12 cellular contexts compared by ENCODE assay signal in the genomic region with DNA sequence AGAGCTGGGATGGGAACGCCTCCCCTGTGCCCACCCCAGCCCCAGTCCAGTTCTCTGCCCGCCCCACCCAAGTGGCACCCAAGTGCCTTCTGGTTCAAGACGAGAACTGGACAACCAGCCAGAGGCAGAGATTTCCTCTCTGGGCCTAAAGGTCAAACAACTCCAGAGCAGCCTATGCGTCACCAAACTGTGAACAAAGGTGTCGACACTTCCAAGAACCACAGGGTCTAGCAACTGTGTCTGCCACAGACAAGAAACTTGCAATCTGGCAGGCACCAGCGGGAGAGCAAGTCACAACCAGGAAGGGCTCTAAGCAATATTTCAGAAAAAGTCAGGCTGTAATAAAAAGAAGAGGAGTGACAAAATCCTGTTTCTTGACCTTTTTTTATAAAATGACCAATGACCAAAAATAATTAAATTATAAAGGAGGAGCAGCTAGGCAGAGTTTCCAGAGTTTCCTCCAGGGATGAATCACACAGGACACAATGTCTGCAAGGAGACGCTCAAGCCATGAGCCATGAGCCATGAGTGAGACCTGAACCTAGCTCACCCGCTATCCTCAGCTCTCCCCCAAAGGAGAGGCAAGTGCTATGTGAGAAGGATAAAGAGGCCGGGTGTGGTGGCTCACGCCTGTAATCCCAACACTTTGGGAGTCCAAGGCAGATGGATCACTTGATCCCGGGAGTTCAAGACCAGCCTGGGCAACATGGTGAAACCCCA. TPM values are rescaled to one million over a fixed set of nuclear protein-coding genes. Genes with fewer than 3 reads are reported as not detected.
DNase-seq lines count a peak whose midpoint lies in the region; ATAC-seq and TF ChIP-seq lines count a peak whose summit lies in the region.
"Had no signal": no experiment of that assay in that cellular context is flagged by ENCODE, and none has a peak within 500 bp of the region (broad histone marks: within the 10 kb centered on the region; RNA-seq: fewer than 3 reads in every experiment).

No MANE protein-coding gene starts in this region.

- peaks cover 3 to 5% of the 10 kb centered on the region in 2 experiments for H3K4me1 ChIP-seq in trophoblast cell (ENCODE audit: control insufficient read depth in 1 of 2, insufficient read depth in 2 of 2, low read length in 2 of 2)

- no peak overlapping the region for H3K27ac ChIP-seq in trophoblast cell (ENCODE audit: low read depth, low read length)
- H3K27ac ChIP-seq: C4-2B had no signal

- no peak overlapping the region for H3K9ac ChIP-seq in trophoblast cell (ENCODE audit: low read length)

- H3K4me3 ChIP-seq in fibroblast of mammary gland (ENCODE audit: control insufficient read depth, low read depth, low read length): no peak overlapping the region
- no peak overlapping the region for H3K4me3 ChIP-seq in trophoblast cell (ENCODE audit: low read depth, low read length)

- H4K91ac ChIP-seq in trophoblast cell (ENCODE audit: low read depth, low read length): no peak overlapping the region

- ATAC-seq in HG02763 (IDR thresholded peaks at IDR 0.05; ENCODE audit: unreplicated experiment) (no peak), GM18517 (IDR thresholded peaks at IDR 0.05; ENCODE audit: unreplicated experiment) (no peak)

- no peak overlapping the region for H3K18ac ChIP-seq in trophoblast cell (ENCODE audit: low read length)

- DNase-seq in AG20443 (ENCODE audit: low spot score): peak; percentile 75
- peak; percentile 38 for DNase-seq in RKO (ENCODE audit: low spot score)
- peak; percentile 90 for DNase-seq in fibroblast of mammary gland (ENCODE audit: low read depth)
- DNase-seq in trophoblast cell: peak; percentile 33 to 39
- no peak for DNase-seq in activated CD8-positive, alpha-beta memory T cell treated with anti-CD3 and anti-CD28 coated beads, Interleukin-2, amount 50 U/mL, for 48 hours
- DNase-seq in iPS-NIHi7 (ENCODE audit: extremely low spot score): no peak
- DNase-seq: GDM1, NCI-H1048, NCI-H446 treated with DMSO at 0.1 percent for 48 hours had no signal

- H3K23ac ChIP-seq in trophoblast cell (ENCODE audit: low read length): no peak overlapping the region

- no peak overlapping the region for H4K8ac ChIP-seq in trophoblast cell (ENCODE audit: low read depth, low read length)

- WGBS in trophoblast cell (ENCODE audit: extremely low coverage, insufficient coverage, insufficient read length): no CpG with 5 or more reads among the region's 11 CpGs

- no peak overlapping the region for H2AK5ac ChIP-seq in trophoblast cell (ENCODE audit: low read length)

- peaks cover 34% of the 10 kb centered on the region in 2 experiments for H3K36me3 ChIP-seq in trophoblast cell (ENCODE audit: control insufficient read depth in 1 of 2, insufficient read depth in 2 of 2, low read length in 2 of 2)

- H2BK120ac ChIP-seq in trophoblast cell (ENCODE audit: insufficient read depth, low read length, poor library complexity): no peak overlapping the region

- no peak overlapping the region for H3K4ac ChIP-seq in trophoblast cell (ENCODE audit: low read depth, low read length)

- H4K12ac ChIP-seq in trophoblast cell (ENCODE audit: low read depth, low read length): no peak overlapping the region

- no peak overlapping the region for H2AFZ ChIP-seq in trophoblast cell (ENCODE audit: insufficient read depth, low read length, poor library complexity)

- H3K9me3 ChIP-seq in trophoblast cell (ENCODE audit: insufficient read depth, low read depth, low read length): no peaks in the 10 kb centered on the region

- no peaks in the 10 kb centered on the region for H3K27me3 ChIP-seq in trophoblast cell (ENCODE audit: insufficient read depth, low read length)

- no peaks in the 10 kb centered on the region for H3K79me2 ChIP-seq in trophoblast cell (ENCODE audit: control insufficient read depth, insufficient read depth, low read length, poor library complexity)

- no peak overlapping the region for H2BK12ac ChIP-seq in trophoblast cell (ENCODE audit: low read length)

- no peaks in the 10 kb centered on the region for H3K79me1 ChIP-seq in trophoblast cell (ENCODE audit: low read length)

- H2BK5ac ChIP-seq in trophoblast cell (ENCODE audit: low read depth, low read length, poor library complexity): no peak overlapping the region

- no peak for TF ChIP-seq CTCF in fibroblast of mammary gland (conservative IDR thresholded peaks at IDR 0.05; ENCODE audit: control insufficient read depth, insufficient read depth, low read depth, low read length)

- H3K4me2 ChIP-seq in trophoblast cell (ENCODE audit: low read length): no peak overlapping the region

- H3K14ac ChIP-seq in trophoblast cell (ENCODE audit: low read length): no peak overlapping the region

RNA-seq across cellular contexts. Expression of gene EDEM2, which starts 11.1 kb away (rescaled TPM):
- 34.7 and 35.9 TPM in 2 replicates for polyA plus RNA-seq in trophoblast cell (2013)

RNA-seq across cellular contexts. Expression of gene PROCR, which starts 35.8 kb away (rescaled TPM):
- 17.1 and 18.6 TPM in 2 replicates for polyA plus RNA-seq in trophoblast cell (2013)

RNA-seq across cellular contexts. Expression of gene TRPC4AP, which starts 43.4 kb away (rescaled TPM):
- polyA plus RNA-seq in trophoblast cell (2013): 61.7 TPM in 2 replicates

Comparison
In these comparisons a context has a peak if more than half of its experiments do, and no peak if none do; other contexts are left out.
1. DNase-seq: peak in AG20443 (single experiment), RKO (single experiment), fibroblast of mammary gland (single experiment) and trophoblast cell (2 of 2); none in activated CD8-positive, alpha-beta memory T cell treated with anti-CD3 and anti-CD28 coated beads, Interleukin-2, amount 50 U/mL, for 48 hours (single experiment) and iPS-NIHi7 (single experiment).